Comparison of ENCODE assay signal across 1 cellular context in the genomic region with DNA sequence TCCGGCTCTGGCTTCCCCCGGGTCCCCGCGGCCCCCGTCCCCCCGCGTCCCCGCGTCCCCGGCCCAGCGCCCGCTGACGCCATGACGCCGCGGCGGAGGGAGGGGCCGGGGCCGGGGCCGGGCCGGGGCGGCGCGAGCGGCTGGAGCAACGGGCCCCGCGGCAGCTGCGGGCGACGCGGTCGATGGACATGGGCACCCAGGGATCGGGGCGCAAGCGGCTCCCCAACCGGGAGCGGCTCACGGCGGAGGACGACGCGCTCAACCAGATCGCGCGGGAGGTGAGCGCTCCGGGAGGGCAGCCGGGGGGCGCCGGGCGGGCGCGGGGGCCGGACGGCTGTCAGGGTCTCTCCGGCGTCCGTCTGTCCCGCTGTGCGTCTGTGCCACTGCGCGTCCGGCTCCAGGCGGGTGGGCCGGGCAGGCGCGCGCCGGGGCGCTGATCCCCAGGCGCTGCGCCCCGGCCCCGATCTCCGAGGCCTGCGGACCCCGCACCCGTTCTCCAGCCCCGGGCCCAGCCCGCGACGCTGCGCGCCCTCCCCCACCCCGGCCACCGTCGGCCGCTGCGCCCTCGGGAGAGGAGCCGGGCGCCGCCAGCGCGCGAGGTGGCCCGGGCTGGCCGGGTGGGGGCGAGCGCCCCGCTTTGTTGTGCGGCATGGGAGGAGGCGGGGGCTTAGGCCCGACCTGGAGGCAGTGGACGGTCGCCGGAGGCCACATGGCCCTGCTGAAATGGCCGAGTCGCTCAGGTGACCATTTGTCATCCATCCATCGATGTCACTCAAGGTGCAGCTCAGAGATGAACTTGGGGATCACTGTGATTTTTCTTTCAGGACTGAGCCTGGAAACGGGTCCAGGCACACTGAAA.
TF ChIP-seq lines count a peak whose summit lies in the region.

Gene LRRFIP1, plus strand, starts transcription at position 125 of the 859 bp plus-strand sequence. Its CDS starts 58 bp downstream, at position 183.

TF ChIP-seq in SK-N-SH, 30 proteins besides CTCF, POLR2A, EP300 and RAD21 (continued from another document):
- TF ChIP-seq USF1 (IDR thresholded peaks at IDR 0.05; ENCODE audit: borderline replicate concordance, low read depth) (peak; percentile 23; the same call in 1 of the 2 replicates), FOSL2 (IDR thresholded peaks at IDR 0.05; ENCODE audit: borderline replicate concordance, low read depth) (no peak), TAF1 (IDR thresholded peaks at IDR 0.05; ENCODE audit: borderline replicate concordance, low read depth, low read length) (0 out of 2 replicates have a peak, but pooled peaks have one; percentile 10), TCF12 (IDR thresholded peaks at IDR 0.05) (no peak)
- TF ChIP-seq, protein P1, sequence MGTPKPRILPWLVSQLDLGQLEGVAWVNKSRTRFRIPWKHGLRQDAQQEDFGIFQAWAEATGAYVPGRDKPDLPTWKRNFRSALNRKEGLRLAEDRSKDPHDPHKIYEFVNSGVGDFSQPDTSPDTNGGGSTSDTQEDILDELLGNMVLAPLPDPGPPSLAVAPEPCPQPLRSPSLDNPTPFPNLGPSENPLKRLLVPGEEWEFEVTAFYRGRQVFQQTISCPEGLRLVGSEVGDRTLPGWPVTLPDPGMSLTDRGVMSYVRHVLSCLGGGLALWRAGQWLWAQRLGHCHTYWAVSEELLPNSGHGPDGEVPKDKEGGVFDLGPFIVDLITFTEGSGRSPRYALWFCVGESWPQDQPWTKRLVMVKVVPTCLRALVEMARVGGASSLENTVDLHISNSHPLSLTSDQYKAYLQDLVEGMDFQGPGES (IDR thresholded peaks at IDR 0.05; ENCODE audit: low read depth, low read length): no peak
TF ChIP-seq in SK-N-SH: peak in this region for 2.
